In genomic region chr19:55581145-55581827, GRCh38 we compare ENCODE assay signal across 8 cellular contexts. TPM values are rescaled to one million over a fixed set of nuclear protein-coding genes. Genes with fewer than 3 reads are reported as not detected.
DNase-seq lines count a peak whose midpoint lies in the region; ATAC-seq, FAIRE-seq and TF ChIP-seq lines count a peak whose summit lies in the region.

No MANE protein-coding gene starts in this region.

- H3K36me3 ChIP-seq in left ventricle myocardium inferior (peaks cover 31% of the 10 kb centered on the region), small intestine (ENCODE audit: control insufficient read depth in 2 of 2, insufficient read depth in 2 of 2, low read length in 2 of 2) (peaks cover 0 to 10% of the 10 kb centered on the region in 2 donors)

- H3K27ac ChIP-seq in left ventricle myocardium inferior (replicated peaks) (peak overlapping the region; percentile 97), small intestine (ENCODE audit: low read depth in 1 of 2, low read length in 1 of 2) (peak overlapping the region in 1 of 2 donors; percentile 85)

- TF ChIP-seq CTCF in WI38 (IDR thresholded peaks at IDR 0.05; ENCODE audit: low read depth, low read length), result no peak
- no peak for TF ChIP-seq CTCF in left ventricle myocardium inferior (IDR thresholded peaks at IDR 0.05; ENCODE audit: borderline replicate concordance)

- H3K27me3 ChIP-seq in left ventricle myocardium inferior (ENCODE audit: low read depth) (no peaks in the 10 kb centered on the region), small intestine (ENCODE audit: control insufficient read depth in 2 of 2, insufficient read depth in 2 of 2, low read length in 2 of 2) (no peaks in the 10 kb centered on the region)

- no peaks in the 10 kb centered on the region for H3K9me3 Mint-ChIP-seq in T-helper 1 cell treated with Interleukin-12 subunit alpha and Interleukin-12 subunit beta and Interleukin-4 antibody, amounts not matched to agents 30 μg/mL and 1 μg/mL, for 36 hours

- H3K27ac Mint-ChIP-seq in T-helper 1 cell treated with Interleukin-12 subunit alpha and Interleukin-12 subunit beta and Interleukin-4 antibody, amounts not matched to agents 30 μg/mL and 1 μg/mL, for 36 hours, result peak overlapping the region; percentile 71

- no peak for DNase-seq in T-helper 1 cell
- DNase-seq in left ventricle myocardium inferior, result no peak
- no peak for DNase-seq in small intestine
- no peak for DNase-seq in NCI-H82 treated with DMSO at 0.1 percent for 48 hours (lab: John Stamatoyannopoulos, UW; ENCODE audit: unreplicated experiment)
- DNase-seq in midbrain (lab: John Stamatoyannopoulos, UW), result no peak

- H3K36me3 Mint-ChIP-seq in T-helper 1 cell treated with Interleukin-12 subunit alpha and Interleukin-12 subunit beta and Interleukin-4 antibody, amounts not matched to agents 30 μg/mL and 1 μg/mL, for 36 hours (ENCODE audit: low read depth), result peaks cover 11% of the 10 kb centered on the region

- peak overlapping the region; percentile 88 for H3K4me3 Mint-ChIP-seq in T-helper 1 cell treated with Interleukin-12 subunit alpha and Interleukin-12 subunit beta and Interleukin-4 antibody, amounts not matched to agents 30 μg/mL and 1 μg/mL, for 36 hours

- peaks cover 42% of the 10 kb centered on the region for H3K4me1 ChIP-seq in left ventricle myocardium inferior
- peaks cover 0 to 7% of the 10 kb centered on the region in 2 donors for H3K4me1 ChIP-seq in small intestine (ENCODE audit: control insufficient read depth in 2 of 2, insufficient read depth in 1 of 2, low read depth in 1 of 2, low read length in 1 of 2)

- FAIRE-seq in small intestine (lab: Jason Lieb, UNC), result no peak

- H3K4me3 ChIP-seq in WI38 (ENCODE audit: low read depth, low read length), result peak overlapping the region; percentile 82
- peak overlapping the region; percentile 95 for H3K4me3 ChIP-seq in left ventricle myocardium inferior
- peak overlapping the region; percentile 67 to 83 for H3K4me3 ChIP-seq in small intestine (ENCODE audit: low read depth in 1 of 2, low read length in 2 of 2)

- H3K9me3 ChIP-seq in left ventricle myocardium inferior (replicated peaks) (no peaks in the 10 kb centered on the region), small intestine (ENCODE audit: control insufficient read depth, low read depth) (no peaks in the 10 kb centered on the region)

- ATAC-seq in GM21367 (IDR thresholded peaks at IDR 0.05; ENCODE audit: unreplicated experiment), result no peak

- peaks cover 21% of the 10 kb centered on the region for H3K4me1 Mint-ChIP-seq in T-helper 1 cell treated with Interleukin-12 subunit alpha and Interleukin-12 subunit beta and Interleukin-4 antibody, amounts not matched to agents 30 μg/mL and 1 μg/mL, for 36 hours (ENCODE audit: low read depth)

- peaks cover 22% of the 10 kb centered on the region for H3K27me3 Mint-ChIP-seq in T-helper 1 cell treated with Interleukin-12 subunit alpha and Interleukin-12 subunit beta and Interleukin-4 antibody, amounts not matched to agents 30 μg/mL and 1 μg/mL, for 36 hours (ENCODE audit: low read depth)

- 23 to 33% (median 24%) methylated on average over 12 of the region's 12 CpGs for WGBS in small intestine, 3 donors

- intact Hi-C loops in left ventricle myocardium inferior (cut with micrococcal nuclease), result no loop called here

RNA-seq across cellular contexts. Expression of gene ZNF579, which starts 0.6 kb away (rescaled TPM):
- total RNA-seq in left ventricle myocardium inferior, result 11.5 TPM
- polyA plus RNA-seq in small intestine, result 1 to 10 TPM; 2.2 to 4.9 (median 4.8) TPM

RNA-seq across cellular contexts. Expression of gene FIZ1, which starts 18.0 kb away (rescaled TPM):
- 16.0 TPM for total RNA-seq in left ventricle myocardium inferior
- 1 to 10 TPM; 7.2 to 7.5 (median 7.3) TPM for polyA plus RNA-seq in small intestine

RNA-seq across cellular contexts. Expression of gene ZNF524, which starts 18.8 kb away (rescaled TPM):
- 15.6 TPM for total RNA-seq in left ventricle myocardium inferior
- polyA plus RNA-seq in small intestine, result 10 to 100 TPM; 40.2 to 63.5 (median 51.2) TPM

RNA-seq across cellular contexts. Expression of gene ZNF865, which starts 24.2 kb away (rescaled TPM):
- 17.0 TPM for total RNA-seq in left ventricle myocardium inferior
- polyA plus RNA-seq in small intestine, result 1 to 10 TPM; 4.0 to 6.8 (median 4.3) TPM

RNA-seq across cellular contexts. Expression of gene SBK3, which starts 35.9 kb away (rescaled TPM):
- 21.1 TPM for total RNA-seq in left ventricle myocardium inferior
- polyA plus RNA-seq in small intestine, result under 1 TPM in 1 of 3 donors, not detected in 2; 0.39 TPM
